21 cellular contexts compared by ENCODE assay signal in the genomic region with DNA sequence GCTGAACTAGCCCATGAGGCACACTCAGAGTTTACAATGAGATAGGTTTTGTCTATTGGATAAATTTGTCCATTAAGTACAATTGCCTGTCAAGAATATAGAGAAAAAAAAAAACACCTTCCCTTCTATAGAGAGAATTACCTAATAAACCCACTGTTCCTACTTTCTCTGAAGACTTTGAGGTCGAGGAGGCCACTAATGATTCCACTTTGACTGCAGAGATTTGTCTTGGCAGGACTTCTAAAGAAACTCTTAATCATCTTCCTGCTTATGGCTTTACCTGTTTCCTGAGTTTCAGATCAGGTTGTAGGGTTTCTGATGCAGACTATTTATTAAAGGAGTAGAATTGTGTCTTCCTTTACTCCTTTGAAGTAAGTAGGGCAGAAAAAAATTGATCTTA.
DNase-seq lines count a peak whose midpoint lies in the region; ATAC-seq and TF ChIP-seq lines count a peak whose summit lies in the region.
"Had no signal": no experiment of that assay in that cellular context is flagged by ENCODE, and none has a peak within 500 bp of the region (broad histone marks: within the 10 kb centered on the region; RNA-seq: fewer than 3 reads in every experiment).

No MANE protein-coding gene starts in this region.

- H3K9me2 ChIP-seq in MM.1S (replicated peaks; ENCODE audit: insufficient read depth, low read length) = no peaks in the 10 kb centered on the region

- no peaks in the 10 kb centered on the region for H3F3A ChIP-seq in MM.1S (ENCODE audit: insufficient read depth, low read length)

- no peaks in the 10 kb centered on the region for H3K9me3 ChIP-seq in DND-41 (ENCODE audit: insufficient read depth, low read length, severe bottlenecking)
- no peaks in the 10 kb centered on the region for H3K9me3 ChIP-seq in MM.1S (replicated peaks; ENCODE audit: insufficient read depth, low read length)
- no peaks in the 10 kb centered on the region for H3K9me3 ChIP-seq in stomach
- H3K9me3 ChIP-seq: MG63, Peyer's patch, SJCRH30 had no signal

- TF ChIP-seq POLR2A in stomach (IDR thresholded peaks at IDR 0.05) = no peak

- H3K4me2 ChIP-seq in DND-41 (ENCODE audit: insufficient read depth, low read length) (no peak overlapping the region), MM.1S (ENCODE audit: low read depth, low read length) (no peak overlapping the region)

- H3K4me3 ChIP-seq in DND-41 (ENCODE audit: low read depth in 1 of 2, low read length in 2 of 2) = no peak overlapping the region
- H3K4me3 ChIP-seq in MM.1S (ENCODE audit: low read length) = no peak overlapping the region
- H3K4me3 ChIP-seq in stomach = no peak overlapping the region
- H3K4me3 ChIP-seq: GM12878, MG63, Peyer's patch, SJCRH30 had no signal

- TF ChIP-seq CTCF in DND-41 (IDR thresholded peaks at IDR 0.05; ENCODE audit: borderline replicate concordance, extremely low read depth, low read length, poor library complexity, severe bottlenecking) (no peak), MM.1S (IDR thresholded peaks at IDR 0.05; ENCODE audit: low read length) (no peak), VCaP (conservative IDR thresholded peaks at IDR 0.05) (no peak), stomach (IDR thresholded peaks at IDR 0.05) (no peak)

- no peaks in the 10 kb centered on the region for H4K20me1 ChIP-seq in DND-41 (ENCODE audit: insufficient read depth, low read length)
- H4K20me1 ChIP-seq in MM.1S (ENCODE audit: insufficient read depth, low read length) = no peaks in the 10 kb centered on the region

- TF ChIP-seq EP300 in stomach (IDR thresholded peaks at IDR 0.05) = no peak

- WGBS in stomach, 5 donors = 8 to 34% (median 18%) methylated on average over 1 of the region's 1 CpG

- H3K4me1 ChIP-seq in DND-41 (ENCODE audit: insufficient read depth, low read length) (no peaks in the 10 kb centered on the region), MM.1S (ENCODE audit: low read length) (no peaks in the 10 kb centered on the region), stomach (no peaks in the 10 kb centered on the region)
- H3K4me1 ChIP-seq: Peyer's patch, SJCRH30 had no signal

- H2AFZ ChIP-seq in DND-41 (ENCODE audit: low read depth, low read length) = no peak overlapping the region
- H2AFZ ChIP-seq in MM.1S (ENCODE audit: low read length) = no peak overlapping the region

- H3K9ac ChIP-seq in DND-41 (ENCODE audit: low read depth, low read length) (no peak overlapping the region), MM.1S (ENCODE audit: low read length) (no peak overlapping the region)

- H3K27me3 ChIP-seq in DND-41 (ENCODE audit: insufficient read depth, low read length, poor library complexity) (no peaks in the 10 kb centered on the region), MM.1S (replicated peaks; ENCODE audit: insufficient read depth, low read length) (no peaks in the 10 kb centered on the region), stomach (no peaks in the 10 kb centered on the region)
- H3K27me3 ChIP-seq: MG63, Peyer's patch, SJCRH30 had no signal

- ATAC-seq in DND-41 (ENCODE audit: insufficient read depth, low read depth) = peak; percentile 24; the same call in 1 of the 3 replicates
- no peak for ATAC-seq in GM21717 (IDR thresholded peaks at IDR 0.05; ENCODE audit: unreplicated experiment)
- ATAC-seq in HG03108 (IDR thresholded peaks at IDR 0.05; ENCODE audit: unreplicated experiment) = no peak
- ATAC-seq: GM12878 had no signal

- H3K36me3 ChIP-seq in DND-41 (ENCODE audit: insufficient read depth, low read length) (no peaks in the 10 kb centered on the region), MM.1S (replicated peaks; ENCODE audit: insufficient read depth, low read length) (no peaks in the 10 kb centered on the region), stomach (no peaks in the 10 kb centered on the region)
- H3K36me3 ChIP-seq: MG63, Peyer's patch, SJCRH30 had no signal

- H3K79me2 ChIP-seq in DND-41 (ENCODE audit: insufficient read depth, low read length) = no peaks in the 10 kb centered on the region
- H3K79me2 ChIP-seq in MM.1S (ENCODE audit: low read length) = no peaks in the 10 kb centered on the region

- DNase-seq in DND-41 (no peak), MM.1S (peak; percentile 29), epithelial cell of prostate (ENCODE audit: low read depth, low spot score) (peak; percentile 14), stomach (no peak), NOMO-1 treated with DMSO at 0.1 percent for 48 hours (lab: John Stamatoyannopoulos, UW; ENCODE audit: unreplicated experiment) (no peak)
- DNase-seq: COR-L47, DMS79 treated with DMSO at 0.1 percent for 48 hours, H9, Karpas-422, NCI-H1048, NCI-H1417 treated with DMSO at 0.1 percent for 48 hours, NCI-H187 treated with DMSO at 0.1 percent for 48 hours, NCI-H2107, NCI-H526 treated with DMSO at 0.1 percent for 48 hours, Peyer's patch, SJCRH30 had no signal

- intact Hi-C loops in stomach (cut with DNase I; ENCODE audit: low total_unique reads) = no loop called here

- H3K27ac ChIP-seq in DND-41 (ENCODE audit: low read length) = no peak overlapping the region
- no peak overlapping the region for H3K27ac ChIP-seq in MM.1S (ENCODE audit: low read length)
- H3K27ac ChIP-seq in VCaP = peak overlapping the region; percentile 41
- H3K27ac ChIP-seq in epithelial cell of prostate = peak overlapping the region; percentile 30
- no peak overlapping the region for H3K27ac ChIP-seq in stomach
- H3K27ac ChIP-seq: Peyer's patch, SJCRH30 had no signal

Comparison
In these comparisons a context has a peak if more than half of its experiments do, and no peak if none do; other contexts are left out.
1. DNase-seq: peak in MM.1S (single experiment) and epithelial cell of prostate (single experiment); none in DND-41 (single experiment), stomach (single experiment) and NOMO-1 treated with DMSO at 0.1 percent for 48 hours (single experiment).
2. H3K27ac ChIP-seq: peak in VCaP (single experiment) and epithelial cell of prostate (single experiment); none in DND-41 (single experiment), MM.1S (single experiment) and stomach (0 of 5).